In genomic region chr7:123747620-123748141, GRCh38 we compare ENCODE assay signal across 1 cellular context.
TF ChIP-seq lines count a peak whose summit lies in the region.

No MANE protein-coding gene starts in this region.

TF ChIP-seq in HepG2, 621 proteins besides CTCF, POLR2A, EP300 and RAD21 (continued from another document and continues in another):
- TF ChIP-seq ATF2 (CRISPR knock-in tag; IDR thresholded peaks at IDR 0.05) (0 out of 2 replicates have a peak, but pooled peaks have one; percentile 22), SRY (CRISPR knock-in tag; IDR thresholded peaks at IDR 0.05) (no peak), PREB (CRISPR knock-in tag; IDR thresholded peaks at IDR 0.05) (no peak), NAIF1 (CRISPR knock-in tag; IDR thresholded peaks at IDR 0.05; ENCODE audit: borderline replicate concordance) (no peak), BORCS8-MEF2B (CRISPR knock-in tag; IDR thresholded peaks at IDR 0.05) (0 out of 2 replicates have a peak, but pooled peaks have one; percentile 36), SMARCE1 (IDR thresholded peaks at IDR 0.05; ENCODE audit: borderline replicate concordance) (no peak), JUNB (CRISPR knock-in tag; IDR thresholded peaks at IDR 0.05; ENCODE audit: borderline replicate concordance) (0 out of 2 replicates have a peak, but pooled peaks have one; percentile 42), TEAD3 (CRISPR knock-in tag; optimal IDR thresholded peaks at IDR 0.05; ENCODE audit: borderline replicate concordance) (peak; percentile 85), NR2F6 (IDR thresholded peaks at IDR 0.05) (no peak), NR2F6 (CRISPR knock-in tag; IDR thresholded peaks at IDR 0.05) (peak; percentile 51), ZNF740 (CRISPR knock-in tag; IDR thresholded peaks at IDR 0.05) (peak; percentile 52; the same call in 1 of the 2 replicates), RXRA (CRISPR knock-in tag; IDR thresholded peaks at IDR 0.05) (no peak), ZNF687 (CRISPR knock-in tag; IDR thresholded peaks at IDR 0.05) (peak; percentile 45; the same call in 1 of the 2 replicates), KLF16 (CRISPR knock-in tag; IDR thresholded peaks at IDR 0.05) (peak in 1 of 2 experiments; percentile 67; a peak in 1 of 4 replicates), DRAP1 (CRISPR knock-in tag; IDR thresholded peaks at IDR 0.05) (peak; percentile 58; the same call in 1 of the 2 replicates), ATF4 (CRISPR knock-in tag; IDR thresholded peaks at IDR 0.05) (peak in 1 of 2 experiments; percentile 39; a peak in 1 of 4 replicates), MNT (IDR thresholded peaks at IDR 0.05) (peak; percentile 11; the same call in 1 of the 2 replicates), GTF3A (CRISPR knock-in tag; conservative IDR thresholded peaks at IDR 0.05) (no peak), ZKSCAN1 (IDR thresholded peaks at IDR 0.05; ENCODE audit: low read length) (0 out of 2 replicates have a peak, but pooled peaks have one; percentile 31), PRPF4 (IDR thresholded peaks at IDR 0.05; ENCODE audit: low read depth, low read length, poor library complexity, severe bottlenecking) (no peak), GABPB1 (CRISPR knock-in tag; IDR thresholded peaks at IDR 0.05) (peak; percentile 42; the same call in 1 of the 2 replicates), ELF1 (CRISPR knock-in tag; IDR thresholded peaks at IDR 0.05) (peak; percentile 78), SOX6 (IDR thresholded peaks at IDR 0.05) (no peak), SOX6 (CRISPR knock-in tag; IDR thresholded peaks at IDR 0.05) (peak; percentile 16; the same call in 1 of the 2 replicates), MAX (IDR thresholded peaks at IDR 0.05) (peak; percentile 78), GABPA (IDR thresholded peaks at IDR 0.05; ENCODE audit: low read depth, low read length) (no peak), GABPA (CRISPR knock-in tag; IDR thresholded peaks at IDR 0.05; ENCODE audit: low read depth) (peak; percentile 6; the same call in 1 of the 2 replicates), ARID4A (CRISPR knock-in tag; IDR thresholded peaks at IDR 0.05; ENCODE audit: borderline replicate concordance) (peak; percentile 77), PATZ1 (CRISPR knock-in tag; IDR thresholded peaks at IDR 0.05) (peak; percentile 67; the same call in 1 of the 2 replicates), XRCC5 (optimal IDR thresholded peaks at IDR 0.05; ENCODE audit: low read length) (peak; percentile 52), HMGA1 (CRISPR knock-in tag; conservative IDR thresholded peaks at IDR 0.05) (no peak), ZNF567 (CRISPR knock-in tag; IDR thresholded peaks at IDR 0.05; ENCODE audit: borderline replicate concordance) (0 out of 2 replicates have a peak, but pooled peaks have one; percentile 32), ZNF75D (CRISPR knock-in tag; IDR thresholded peaks at IDR 0.05; ENCODE audit: borderline replicate concordance) (no peak), MXI1 (IDR thresholded peaks at IDR 0.05; ENCODE audit: borderline replicate concordance, low read depth, low read length) (0 out of 3 replicates have a peak, but pooled peaks have one; percentile 46), KAT8 (CRISPR knock-in tag; IDR thresholded peaks at IDR 0.05) (peak; percentile 54; the same call in 1 of the 2 replicates), LCORL (IDR thresholded peaks at IDR 0.05) (no peak), LCORL (CRISPR knock-in tag; IDR thresholded peaks at IDR 0.05) (peak; percentile 56; the same call in 1 of the 2 replicates), SMAD9 (CRISPR knock-in tag; IDR thresholded peaks at IDR 0.05) (no peak), PHF20 (CRISPR knock-in tag; IDR thresholded peaks at IDR 0.05) (no peak), ZNF614 (CRISPR knock-in tag; IDR thresholded peaks at IDR 0.05; ENCODE audit: borderline replicate concordance) (peak; percentile 39; the same call in 1 of the 2 replicates), ZFX (CRISPR knock-in tag; IDR thresholded peaks at IDR 0.05; ENCODE audit: low read depth) (peak; percentile 96), ATF7 (IDR thresholded peaks at IDR 0.05) (no peak), ATF7 (CRISPR knock-in tag; IDR thresholded peaks at IDR 0.05) (no peak)
